Comparison of ENCODE assay signal across 9 cellular contexts in genomic region chr16:57479422-57480126, GRCh38. TPM values are rescaled to one million over a fixed set of nuclear protein-coding genes. Genes with fewer than 3 reads are reported as not detected.
A peak's percentile ranks its signal among the peaks of the same experiment; 100 is the strongest.
DNase-seq lines count a peak whose midpoint lies in the region; ATAC-seq and TF ChIP-seq lines count a peak whose summit lies in the region.
"Had no signal": no experiment of that assay in that cellular context is flagged by ENCODE, and none has a peak within 500 bp of the region (broad histone marks: within the 10 kb centered on the region; RNA-seq: fewer than 3 reads in every experiment).

No MANE protein-coding gene starts in this region.

- no peak for ATAC-seq in HG02840 (IDR thresholded peaks at IDR 0.05; ENCODE audit: low FRiP score, unreplicated experiment)

- intact Hi-C loops in A673 (cut with micrococcal nuclease; ENCODE audit: unreplicated experiment): no loop called here

- H3K4me3 Mint-ChIP-seq in chondrocyte (ENCODE audit: unreplicated experiment): peak overlapping the region; percentile 83
- H3K4me3 Mint-ChIP-seq: central memory CD8-positive, alpha-beta T cell had no signal

- peaks cover 29% of the 10 kb centered on the region for H3K4me1 Mint-ChIP-seq in chondrocyte (ENCODE audit: low read depth)

- H3K36me3 Mint-ChIP-seq in chondrocyte (ENCODE audit: low read depth): no peaks in the 10 kb centered on the region

- H3K4me3 ChIP-seq in A673 (ENCODE audit: low read depth, low read length, poor library complexity, severe bottlenecking) (peak overlapping the region; percentile 49), tibial nerve (peak overlapping the region; percentile 32 to 58 (median 50))

- H3K4me1 ChIP-seq in A673 (ENCODE audit: insufficient read depth, low read length, poor library complexity, severe bottlenecking): peaks cover 15% of the 10 kb centered on the region
- peaks cover 0 to 61% (median 23%) of the 10 kb centered on the region in 4 donors for H3K4me1 ChIP-seq in tibial nerve

- no peak for TF ChIP-seq CTCF in A673 (conservative IDR thresholded peaks at IDR 0.05; ENCODE audit: low read depth, low read length)
- peak; percentile 11 for TF ChIP-seq CTCF in chondrocyte (IDR thresholded peaks at IDR 0.05)
- TF ChIP-seq CTCF in tibial nerve (IDR thresholded peaks at IDR 0.05): no peak
- TF ChIP-seq CTCF in GM10266 (IDR thresholded peaks at IDR 0.05; ENCODE audit: control insufficient read depth, insufficient read depth, low read depth, missing control alignments): no peak

- no peaks in the 10 kb centered on the region for H3K27me3 Mint-ChIP-seq in chondrocyte (ENCODE audit: low read depth)
- H3K27me3 Mint-ChIP-seq: central memory CD8-positive, alpha-beta T cell had no signal

- WGBS in tibial nerve, 2 donors: 5 to 6% methylated on average over 23 of the region's 24 CpGs

- CTCF ChIA-PET in A673 (lab: Charles Lee): no interaction called here

- no peaks in the 10 kb centered on the region for H3K27me3 ChIP-seq in A673 (replicated peaks; ENCODE audit: insufficient read depth, low read depth, low read length, poor library complexity)
- H3K27me3 ChIP-seq in tibial nerve: no peaks in the 10 kb centered on the region

- H3K36me3 ChIP-seq in A673 (ENCODE audit: insufficient read depth, low read length, poor library complexity, severe bottlenecking) (peaks cover 2% of the 10 kb centered on the region), tibial nerve (peaks cover 0 to 9% (median 0%) of the 10 kb centered on the region in 3 donors)

- no peak for TF ChIP-seq EP300 in tibial nerve (IDR thresholded peaks at IDR 0.05)

- peak; percentile 73 for DNase-seq in A673 (ENCODE audit: low spot score)
- peak; percentile 89 for DNase-seq in HT-29 (ENCODE audit: low spot score)
- no peak for DNase-seq in chondrocyte (ENCODE audit: low spot score)
- DNase-seq in left kidney (ENCODE audit: low read depth, low spot score): peak; percentile 87
- DNase-seq in tibial nerve (ENCODE audit: low spot score in 2 of 2): no peak
- no peak for DNase-seq in inferior parietal cortex (ENCODE audit: extremely low spot score)
- DNase-seq in GM10266 (ENCODE audit: extremely low spot score): no peak

- H3K27ac ChIP-seq in A673 (ENCODE audit: low read depth, low read length, poor library complexity, severe bottlenecking): peak overlapping the region; percentile 30
- peak overlapping the region; percentile 23 to 72 (median 71) for H3K27ac ChIP-seq in tibial nerve

- TF ChIP-seq POLR2A in tibial nerve (IDR thresholded peaks at IDR 0.05): no peak

- H3K9me3 ChIP-seq in A673 (ENCODE audit: low read depth, low read length, poor library complexity, severe bottlenecking) (no peaks in the 10 kb centered on the region), tibial nerve (no peaks in the 10 kb centered on the region)

- peak overlapping the region; percentile 53 for H3K27ac Mint-ChIP-seq in chondrocyte (ENCODE audit: unreplicated experiment)

- no peaks in the 10 kb centered on the region for H3K9me3 Mint-ChIP-seq in chondrocyte (ENCODE audit: low read depth)
- H3K9me3 Mint-ChIP-seq: central memory CD8-positive, alpha-beta T cell had no signal

- POLR2A ChIA-PET in A673 (lab: Charles Lee; ENCODE audit: low non-redundant PET): interaction anchor here (0.7 kb wide), 1 partner anchor 256 kb away, joined by 13 read pairs; no protein-coding TSS in a partner anchor

- no TSS peak for BruUV-seq in A673 (replicated peaks; lab: Mats Ljungman, UMichigan)

RNA-seq across cellular contexts. Expression of gene DOK4, which starts 6.7 kb away (rescaled TPM):
- total RNA-seq in A673 (2021) (14.3 and 19.0 TPM in 2 replicates), chondrocyte (23.7 to 28.5 TPM (median 26.4 TPM) in 3 replicates), tibial nerve (10 to 100 TPM; 22.8 to 33.1 (median 29.1) TPM)
- total RNA-seq in HT-29 (2014; rRNA removed; shearing (Covaris generic)): 118 and 122 TPM in 2 replicates

RNA-seq across cellular contexts. Expression of gene POLR2C, which starts 17.1 kb away (rescaled TPM):
- total RNA-seq in A673 (2021) (96.2 and 110 TPM in 2 replicates), chondrocyte (38.6 to 53.0 TPM (median 44.8 TPM) in 3 replicates), tibial nerve (100 to 1,000 TPM in 3 of 4 donors, 10 to 100 TPM in 1; 77.1 to 146 (median 101) TPM)
- 151 and 174 TPM in 2 replicates for total RNA-seq in HT-29 (2014; rRNA removed; shearing (Covaris generic))

RNA-seq across cellular contexts. Expression of gene COQ9, which starts 32.3 kb away (rescaled TPM):
- total RNA-seq in A673 (2021) (65.6 and 69.7 TPM in 2 replicates), chondrocyte (30.9 to 40.8 TPM (median 31.6 TPM) in 3 replicates), tibial nerve (10 to 100 TPM; 20.6 to 35.0 (median 27.5) TPM)
- total RNA-seq in HT-29 (2014; rRNA removed; shearing (Covaris generic)): 54.1 and 65.4 TPM in 2 replicates

RNA-seq across cellular contexts. Expression of gene CIAPIN1, which starts 32.4 kb away (rescaled TPM):
- total RNA-seq in A673 (2021) (95.1 and 96.9 TPM in 2 replicates), chondrocyte (43.3 to 48.9 TPM (median 46.8 TPM) in 3 replicates), tibial nerve (10 to 100 TPM; 23.4 to 26.7 (median 25.7) TPM)
- 44.3 and 46.4 TPM in 2 replicates for total RNA-seq in HT-29 (2014; rRNA removed; shearing (Covaris generic))

RNA-seq across cellular contexts. Expression of gene CCDC102A, which starts 56.8 kb away (rescaled TPM):
- total RNA-seq in A673 (2021) (10.1 and 10.3 TPM in 2 replicates), chondrocyte (20.9 to 27.2 TPM (median 22.4 TPM) in 3 replicates), tibial nerve (10 to 100 TPM; 17.4 to 30.4 (median 24.5) TPM)
- 7.6 and 7.7 TPM in 2 replicates for total RNA-seq in HT-29 (2014; rRNA removed; shearing (Covaris generic))

Comparison
In these comparisons a context has a peak if more than half of its experiments do, and no peak if none do; other contexts are left out.
1. DNase-seq: peak in A673 (single experiment), HT-29 (single experiment) and left kidney (single experiment); none in chondrocyte (single experiment), tibial nerve (0 of 2), inferior parietal cortex (single experiment) and GM10266 (single experiment).